21 cellular contexts compared by ENCODE assay signal in genomic region chr20:34736106-34736505, GRCh38.
"Had no signal": no experiment of that assay in that cellular context is flagged by ENCODE, and none has a peak within 500 bp of the region (broad histone marks: within the 10 kb centered on the region; RNA-seq: fewer than 3 reads in every experiment).

No MANE protein-coding gene starts in this region.

- ATAC-seq: activated naive CD4-positive, alpha-beta T cell treated with anti-CD3 and anti-CD28 coated beads, Interleukin-2, amount 50 U/mL, for 72 hours; activated T-cell treated with anti-CD3 and anti-CD28 coated beads, Interleukin-2, amount 50 U/mL, for 72 hours; effector memory CD8-positive, alpha-beta T cell; mucosa of descending colon; natural killer cell had no signal

- H3K27ac ChIP-seq: prostate gland, sigmoid colon, thoracic aorta had no signal

- H3K4me3 ChIP-seq: mucosa of descending colon, prostate gland, sigmoid colon, thoracic aorta had no signal

- H3K4me1 Mint-ChIP-seq: central memory CD8-positive, alpha-beta T cell; natural killer cell had no signal

- H3K36me3 Mint-ChIP-seq: activated naive CD4-positive, alpha-beta T cell treated with anti-CD3 and anti-CD28 coated beads, Interleukin-2, amount 50 U/mL, for 72 hours; natural killer cell had no signal

- H3K4me3 Mint-ChIP-seq: activated CD4-positive, alpha-beta T cell treated with anti-CD3 and anti-CD28 coated beads, Interleukin-2, amount 10 ng/mL, durations not matched to agents 24 days and 14 days; activated T-cell treated with anti-CD3 and anti-CD28 coated beads, Interleukin-2, amount 50 U/mL, for 72 hours; central memory CD8-positive, alpha-beta T cell; dendritic cell treated with granulocyte-macrophage colony-stimulating factor and Interleukin-4, amounts not matched to agents 40 ng/mL and 50 ng/mL, for 4 days; effector memory CD8-positive, alpha-beta T cell; natural killer cell had no signal

- H3K27me3 Mint-ChIP-seq: activated CD4-positive, alpha-beta T cell treated with anti-CD3 and anti-CD28 coated beads, Interleukin-2, amount 10 ng/mL, durations not matched to agents 24 days and 14 days; central memory CD8-positive, alpha-beta T cell; dendritic cell treated with granulocyte-macrophage colony-stimulating factor and Interleukin-4, amounts not matched to agents 40 ng/mL and 50 ng/mL, for 4 days; effector memory CD8-positive, alpha-beta T cell had no signal

- H3K9me3 ChIP-seq: mucosa of descending colon, prostate gland, sigmoid colon, thoracic aorta had no signal

- H3K4me1 ChIP-seq: prostate gland had no signal

- H3K36me3 ChIP-seq: prostate gland had no signal

- H3K27ac Mint-ChIP-seq: activated CD4-positive, alpha-beta T cell treated with anti-CD3 and anti-CD28 coated beads, Interleukin-2, amount 10 ng/mL, durations not matched to agents 24 days and 14 days; activated naive CD4-positive, alpha-beta T cell treated with anti-CD3 and anti-CD28 coated beads, Interleukin-2, amount 50 U/mL, for 72 hours; activated T-cell treated with anti-CD3 and anti-CD28 coated beads, Interleukin-2, amount 50 U/mL, for 72 hours; dendritic cell treated with granulocyte-macrophage colony-stimulating factor and Interleukin-4, amounts not matched to agents 40 ng/mL and 50 ng/mL, for 4 days; effector memory CD8-positive, alpha-beta T cell; natural killer cell had no signal

- H3K27me3 ChIP-seq: sigmoid colon had no signal

- H3K9me3 Mint-ChIP-seq: activated CD4-positive, alpha-beta T cell treated with anti-CD3 and anti-CD28 coated beads, Interleukin-2, amount 10 ng/mL, durations not matched to agents 24 days and 14 days; activated naive CD4-positive, alpha-beta T cell treated with anti-CD3 and anti-CD28 coated beads, Interleukin-2, amount 50 U/mL, for 72 hours; activated T-cell treated with anti-CD3 and anti-CD28 coated beads, Interleukin-2, amount 50 U/mL, for 72 hours; central memory CD8-positive, alpha-beta T cell; dendritic cell treated with granulocyte-macrophage colony-stimulating factor and Interleukin-4, amounts not matched to agents 40 ng/mL and 50 ng/mL, for 4 days; effector memory CD8-positive, alpha-beta T cell; natural killer cell had no signal

- DNase-seq: activated CD4-positive, alpha-beta T cell treated with anti-CD3 and anti-CD28 coated beads, Interleukin-2, amount 10 ng/mL, durations not matched to agents 24 days and 14 days; activated CD4-positive, CD25-positive, alpha-beta regulatory T cell; activated CD8-positive, alpha-beta memory T cell treated with anti-CD3 and anti-CD28 coated beads, Interleukin-2, amount 50 U/mL, for 48 hours; activated gamma-delta T cell; activated T-cell treated with anti-CD3 and anti-CD28 coated beads, Interleukin-2, amount 50 U/mL, for 72 hours; amniotic stem cell; effector memory CD8-positive, alpha-beta T cell; foreskin melanocyte; head of caudate nucleus; mucosa of descending colon; natural killer cell; nucleus accumbens; sigmoid colon; stimulated activated CD4-positive, alpha-beta T cell treated with anti-CD3 and anti-CD28 coated beads, Interleukin-12 subunit alpha, Interleukin-12 subunit beta, amount 100 ng/mL, for 4 hours; stimulated activated CD4-positive, alpha-beta T cell treated with anti-CD3 and anti-CD28 coated beads, Interleukin-2, amount 100 ng/mL, for 24 hours; T-helper 2 cell had no signal
